In the genomic region with DNA sequence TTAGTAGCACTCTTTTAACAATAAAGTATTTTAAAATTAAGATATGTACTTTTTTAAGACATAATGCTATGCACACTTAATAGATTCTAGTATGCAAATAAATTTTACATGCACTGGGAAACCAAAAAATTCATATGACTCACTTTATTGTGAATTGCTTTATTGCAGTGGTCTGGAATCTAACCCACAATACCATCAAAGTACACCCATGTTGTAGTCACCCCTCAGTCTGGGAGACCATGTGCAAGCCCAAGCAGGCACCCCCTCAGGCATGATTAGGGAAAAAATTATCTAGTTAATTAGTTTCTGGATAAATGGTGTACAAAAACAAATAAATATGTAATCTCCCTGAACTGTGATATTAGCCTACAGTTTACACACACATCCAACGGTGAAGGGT, we compare ENCODE assay signal across 25 cellular contexts.
DNase-seq lines count a peak whose midpoint lies in the region; ATAC-seq, FAIRE-seq and TF ChIP-seq lines count a peak whose summit lies in the region.
"Had no signal": no experiment of that assay in that cellular context is flagged by ENCODE, and none has a peak within 500 bp of the region (broad histone marks: within the 10 kb centered on the region; RNA-seq: fewer than 3 reads in every experiment).

No MANE protein-coding gene starts in this region.

- TF ChIP-seq CTCF in bronchial epithelial cell (IDR thresholded peaks at IDR 0.05; ENCODE audit: insufficient read depth, low read length, severe bottlenecking) (no peak), foreskin keratinocyte (conservative IDR thresholded peaks at IDR 0.05) (no peak)

- H3K9me3 Mint-ChIP-seq in T-helper 2 cell treated with Interferon-gamma antibody and Interleukin-4, amounts not matched to agents 5 μg/mL and 100 μg/mL, for 36 hours: no peaks in the 10 kb centered on the region

- no peaks in the 10 kb centered on the region for H3K36me3 ChIP-seq in bronchial epithelial cell (ENCODE audit: control insufficient read depth, insufficient read depth, low read length)
- H3K36me3 ChIP-seq: BE2C, BLaER1 had no signal

- FAIRE-seq in bronchial epithelial cell (lab: Jason Lieb, UNC): no peak
- FAIRE-seq: A204.1, GM12891, GM19239 had no signal

- no peaks in the 10 kb centered on the region for H3K4me1 ChIP-seq in foreskin keratinocyte
- H3K4me1 ChIP-seq: BE2C had no signal

- peak; percentile 57 for ATAC-seq in foreskin keratinocyte

- no peak overlapping the region for H3K4me3 ChIP-seq in bronchial epithelial cell (ENCODE audit: low read depth, low read length)
- H3K4me3 ChIP-seq: BLaER1 had no signal

- H3K4me1 Mint-ChIP-seq in T-helper 2 cell treated with Interferon-gamma antibody and Interleukin-4, amounts not matched to agents 5 μg/mL and 100 μg/mL, for 36 hours (ENCODE audit: low read depth): peaks cover 2% of the 10 kb centered on the region
- H3K4me1 Mint-ChIP-seq: CD14-positive monocyte; CD4-positive, CD25-positive, alpha-beta regulatory T cell; CD8-positive, alpha-beta memory T cell had no signal

- DNase-seq in bronchial epithelial cell (ENCODE audit: low read depth) (peak; percentile 22), epithelial cell of prostate (ENCODE audit: low read depth, low spot score) (peak; percentile 14), foreskin keratinocyte (peak; percentile 24 to 32), NCI-H2196 treated with DMSO at 0.1 percent for 48 hours (lab: John Stamatoyannopoulos, UW; ENCODE audit: unreplicated experiment) (no peak)
- DNase-seq in T-helper 2 cell treated with Interferon-gamma antibody and Interleukin-4, amounts not matched to agents 5 μg/mL and 100 μg/mL, for 36 hours (ENCODE audit: low spot score): no peak
- DNase-seq: 8988T; ACHN; BE2C; C1 segment of cervical spinal cord; CD4-positive, alpha-beta memory T cell; CD4-positive, CD25-positive, alpha-beta regulatory T cell; CD8-positive, alpha-beta memory T cell; COR-L47; DMS 273 treated with DMSO at 0.1 percent for 48 hours; DMS153; DMS53; DMS79; DND-41; EL; GF-D8 had no signal

- no peak overlapping the region for H3K27ac ChIP-seq in epithelial cell of prostate
- H3K27ac ChIP-seq in foreskin keratinocyte: no peak overlapping the region
- H3K27ac ChIP-seq: BLaER1 had no signal

- no peaks in the 10 kb centered on the region for H3K27me3 Mint-ChIP-seq in T-helper 2 cell treated with Interferon-gamma antibody and Interleukin-4, amounts not matched to agents 5 μg/mL and 100 μg/mL, for 36 hours (ENCODE audit: low read depth)
- H3K27me3 Mint-ChIP-seq: CD4-positive, alpha-beta memory T cell; CD4-positive, CD25-positive, alpha-beta regulatory T cell had no signal

- H3K27me3 ChIP-seq in bronchial epithelial cell (ENCODE audit: control insufficient read depth, insufficient read depth, low read length) (no peaks in the 10 kb centered on the region), foreskin keratinocyte (no peaks in the 10 kb centered on the region)
- H3K27me3 ChIP-seq: BE2C, BLaER1 had no signal

- no peak overlapping the region for H3K27ac Mint-ChIP-seq in T-helper 2 cell treated with Interferon-gamma antibody and Interleukin-4, amounts not matched to agents 5 μg/mL and 100 μg/mL, for 36 hours
- H3K27ac Mint-ChIP-seq: CD14-positive monocyte; CD4-positive, alpha-beta memory T cell; CD4-positive, CD25-positive, alpha-beta regulatory T cell; CD8-positive, alpha-beta memory T cell had no signal

- H3K4me3 Mint-ChIP-seq in T-helper 2 cell treated with Interferon-gamma antibody and Interleukin-4, amounts not matched to agents 5 μg/mL and 100 μg/mL, for 36 hours: no peak overlapping the region
- H3K4me3 Mint-ChIP-seq: CD14-positive monocyte; CD4-positive, alpha-beta memory T cell; CD4-positive, CD25-positive, alpha-beta regulatory T cell; CD8-positive, alpha-beta memory T cell had no signal

- no peaks in the 10 kb centered on the region for H3K36me3 Mint-ChIP-seq in T-helper 2 cell treated with Interferon-gamma antibody and Interleukin-4, amounts not matched to agents 5 μg/mL and 100 μg/mL, for 36 hours (ENCODE audit: low read depth)
- H3K36me3 Mint-ChIP-seq: CD14-positive monocyte; CD4-positive, alpha-beta memory T cell; CD4-positive, CD25-positive, alpha-beta regulatory T cell; CD8-positive, alpha-beta memory T cell had no signal

Comparison
In these comparisons a context has a peak if more than half of its experiments do, and no peak if none do; other contexts are left out.
1. DNase-seq: peak in bronchial epithelial cell (single experiment), epithelial cell of prostate (single experiment) and foreskin keratinocyte (2 of 2); none in NCI-H2196 treated with DMSO at 0.1 percent for 48 hours (single experiment) and T-helper 2 cell treated with Interferon-gamma antibody and Interleukin-4, amounts not matched to agents 5 μg/mL and 100 μg/mL, for 36 hours (single experiment).